17 cellular contexts compared by ENCODE assay signal in genomic region chr3:14517601-14518431, GRCh38. TPM values are rescaled to one million over a fixed set of nuclear protein-coding genes. Genes with fewer than 3 reads are reported as not detected.
DNase-seq lines count a peak whose midpoint lies in the region; ATAC-seq and TF ChIP-seq lines count a peak whose summit lies in the region.
"Had no signal": no experiment of that assay in that cellular context is flagged by ENCODE, and none has a peak within 500 bp of the region (broad histone marks: within the 10 kb centered on the region; RNA-seq: fewer than 3 reads in every experiment).

No MANE protein-coding gene starts in this region.

- no peak overlapping the region for H2AK5ac ChIP-seq in mesenchymal stem cell (ENCODE audit: low read length, severe bottlenecking)

- H2BK15ac ChIP-seq in mesenchymal stem cell (ENCODE audit: low read depth, poor library complexity, severe bottlenecking), result no peak overlapping the region

- H3K79me2 ChIP-seq in PC-3 (ENCODE audit: low read length), result no peaks in the 10 kb centered on the region

- WGBS in mesenchymal stem cell, result 84% methylated on average over 22 of the region's 22 CpGs

- peaks cover 36% of the 10 kb centered on the region for H3K27me3 Mint-ChIP-seq in central memory CD8-positive, alpha-beta T cell

- H3K79me1 ChIP-seq in mesenchymal stem cell (replicated peaks; ENCODE audit: low read length, poor library complexity, severe bottlenecking), result no peaks in the 10 kb centered on the region

- no peak overlapping the region for H2BK12ac ChIP-seq in mesenchymal stem cell (ENCODE audit: low read length in 2 of 2)

- ATAC-seq in PC-3, result peak; percentile 21; the same call in 1 of the 2 replicates
- no peak for ATAC-seq in central memory CD8-positive, alpha-beta T cell (replicated peaks; ENCODE audit: extremely low read depth, poor library complexity, severe bottlenecking)
- ATAC-seq in HG03378 (IDR thresholded peaks at IDR 0.05; ENCODE audit: unreplicated experiment), result no peak

- H3K4me2 ChIP-seq in PC-3 (ENCODE audit: low read length) (no peak overlapping the region), mesenchymal stem cell (ENCODE audit: low read length, poor library complexity, severe bottlenecking) (no peak overlapping the region)
- H3K4me2 ChIP-seq: BLaER1 treated with 17β-estradiol and CSF1 and Interleukin-3, amounts not matched to agents 10 nM and 100 nM had no signal

- no peak overlapping the region for H4K8ac ChIP-seq in mesenchymal stem cell (ENCODE audit: low read length)

- peak overlapping the region in 1 of 2 experiments; percentile 45 for H3K14ac ChIP-seq in mesenchymal stem cell (ENCODE audit: low read length in 2 of 2)

- H3K4me3 Mint-ChIP-seq in central memory CD8-positive, alpha-beta T cell, result no peak overlapping the region

- H3K4me1 Mint-ChIP-seq in central memory CD8-positive, alpha-beta T cell, result no peaks in the 10 kb centered on the region

- CTCF ChIA-PET in PC-3 (lab: Charles Lee), result no interaction called here

- H2AFZ ChIP-seq in PC-3 (ENCODE audit: low read length) (no peak overlapping the region), mesenchymal stem cell (ENCODE audit: low read depth, low read length) (no peak overlapping the region)

- H3K4me3 ChIP-seq in PC-3 (ENCODE audit: low read length) (no peak overlapping the region), right atrium auricular region (no peak overlapping the region), mesenchymal stem cell (ENCODE audit: insufficient read depth in 1 of 2, low read depth in 1 of 2, low read length in 2 of 2) (no peak overlapping the region)
- H3K4me3 ChIP-seq: BLaER1 treated with 17β-estradiol and CSF1 and Interleukin-3, amounts not matched to agents 10 nM and 100 nM; MG63; Peyer's patch had no signal

- H3K36me3 Mint-ChIP-seq in central memory CD8-positive, alpha-beta T cell (ENCODE audit: insufficient read depth), result no peaks in the 10 kb centered on the region

- no TSS peak for BruUV-seq in PC-3 (replicated peaks; lab: Mats Ljungman, UMichigan)

- H3K9me3 ChIP-seq in PC-3 (ENCODE audit: low read length) (no peaks in the 10 kb centered on the region), right atrium auricular region (no peaks in the 10 kb centered on the region), mesenchymal stem cell (ENCODE audit: control insufficient read depth, low read length) (no peaks in the 10 kb centered on the region)
- H3K9me3 ChIP-seq: BLaER1 treated with 17β-estradiol and CSF1 and Interleukin-3, amounts not matched to agents 10 nM and 100 nM; MG63; Peyer's patch had no signal

- POLR2A ChIA-PET in PC-3 (lab: Charles Lee; ENCODE audit: unreplicated experiment), result no interaction called here

- H3K4ac ChIP-seq in mesenchymal stem cell (ENCODE audit: low read depth in 1 of 2, low read length in 2 of 2), result no peak overlapping the region

- H3K36me3 ChIP-seq in PC-3 (ENCODE audit: low read depth, low read length), result no peaks in the 10 kb centered on the region
- peaks cover 18% of the 10 kb centered on the region for H3K36me3 ChIP-seq in right atrium auricular region
- H3K36me3 ChIP-seq in mesenchymal stem cell (ENCODE audit: control insufficient read depth in 1 of 2, insufficient read depth in 2 of 2, low read depth in 1 of 2, low read length in 2 of 2), result no peaks in the 10 kb centered on the region
- H3K36me3 ChIP-seq: BLaER1 treated with 17β-estradiol and CSF1 and Interleukin-3, amounts not matched to agents 10 nM and 100 nM; MG63; Peyer's patch had no signal

- no peaks in the 10 kb centered on the region for H3K9me3 Mint-ChIP-seq in central memory CD8-positive, alpha-beta T cell

- H3F3A ChIP-seq in PC-3 (ENCODE audit: low read length, unreplicated experiment), result no peaks in the 10 kb centered on the region

- DNase-seq in PC-3, result no peak
- no peak for DNase-seq in central memory CD8-positive, alpha-beta T cell (ENCODE audit: low spot score in 2 of 2)
- DNase-seq in right atrium auricular region (ENCODE audit: low spot score), result no peak
- peak; percentile 59 for DNase-seq in posterior vena cava (ENCODE audit: low spot score)
- no peak for DNase-seq in mesenchymal stem cell
- DNase-seq in globus pallidus (ENCODE audit: low spot score), result no peak
- DNase-seq: MG63, NCI-H1105, NCI-H187 treated with DMSO at 0.1 percent for 48 hours, NCI-H2171, NCI-H446 treated with DMSO at 0.1 percent for 48 hours, NCI-H774, SIG-M5 had no signal

- H3K27ac ChIP-seq in PC-3 (ENCODE audit: low read length), result no peak overlapping the region
- peak overlapping the region; percentile 20 to 95 for H3K27ac ChIP-seq in right atrium auricular region
- no peak overlapping the region for H3K27ac ChIP-seq in mesenchymal stem cell (ENCODE audit: low read length, poor library complexity, severe bottlenecking)
- H3K27ac ChIP-seq: BLaER1 treated with 17β-estradiol and CSF1 and Interleukin-3, amounts not matched to agents 10 nM and 100 nM; Peyer's patch had no signal

- H2BK5ac ChIP-seq in mesenchymal stem cell (ENCODE audit: low read depth, low read length, poor library complexity, severe bottlenecking), result no peak overlapping the region

- H3K27me3 ChIP-seq in PC-3 (ENCODE audit: low read length), result no peaks in the 10 kb centered on the region
- H3K27me3 ChIP-seq in right atrium auricular region, result no peaks in the 10 kb centered on the region
- H3K27me3 ChIP-seq in mesenchymal stem cell (ENCODE audit: control insufficient read depth in 1 of 2, insufficient read depth in 1 of 2, low read length in 2 of 2), result peaks cover 20 to 31% of the 10 kb centered on the region in 2 experiments
- H3K27me3 ChIP-seq: BLaER1 treated with 17β-estradiol and CSF1 and Interleukin-3, amounts not matched to agents 10 nM and 100 nM; MG63; Peyer's patch had no signal

- no peak overlapping the region for H3K18ac ChIP-seq in mesenchymal stem cell (ENCODE audit: low read depth in 1 of 2, low read length in 2 of 2)

- TF ChIP-seq CTCF in PC-3 (conservative IDR thresholded peaks at IDR 0.05; ENCODE audit: low read depth, low read length), result no peak
- TF ChIP-seq CTCF in right atrium auricular region (IDR thresholded peaks at IDR 0.05), result no peak

- H4K20me1 ChIP-seq in PC-3 (ENCODE audit: low read length), result no peaks in the 10 kb centered on the region

- no peak overlapping the region for H2BK120ac ChIP-seq in mesenchymal stem cell (ENCODE audit: low read depth, low read length)

- H4K91ac ChIP-seq in mesenchymal stem cell (ENCODE audit: low read length), result no peak overlapping the region

- H3K4me1 ChIP-seq in PC-3 (ENCODE audit: insufficient read depth, low read length), result no peaks in the 10 kb centered on the region
- H3K4me1 ChIP-seq in right atrium auricular region, result peaks cover 0 to 30% of the 10 kb centered on the region in 2 donors
- no peaks in the 10 kb centered on the region for H3K4me1 ChIP-seq in mesenchymal stem cell (ENCODE audit: control insufficient read depth, insufficient read depth, low read depth, low read length)
- H3K4me1 ChIP-seq: Peyer's patch had no signal

- peak overlapping the region; percentile 55 for H3K27ac Mint-ChIP-seq in central memory CD8-positive, alpha-beta T cell (ENCODE audit: low read depth)

- no peak overlapping the region for H3K9ac ChIP-seq in PC-3 (ENCODE audit: low read length)
- H3K9ac ChIP-seq in mesenchymal stem cell (ENCODE audit: low read length), result no peak overlapping the region
- H3K9ac ChIP-seq: BLaER1 treated with 17β-estradiol and CSF1 and Interleukin-3, amounts not matched to agents 10 nM and 100 nM had no signal

- intact Hi-C loops in PC-3 (cut with micrococcal nuclease), result no loop called here
- intact Hi-C loops in posterior vena cava (cut with DNase I), result no loop called here

- no peaks in the 10 kb centered on the region for H3K9me2 ChIP-seq in PC-3 (replicated peaks; ENCODE audit: low read length)

- no peak overlapping the region for H3K23ac ChIP-seq in mesenchymal stem cell (ENCODE audit: low read length in 2 of 2)

RNA-seq across cellular contexts. Expression of gene GRIP2, which starts 22.3 kb away (rescaled TPM):
- total RNA-seq in PC-3 (2014; rRNA removed) (0.29 and 0.36 TPM in 2 replicates), right atrium auricular region (10 to 100 TPM in 1 of 2 donors, 1 to 10 TPM in 1; 7.1 to 13.2 TPM), posterior vena cava (1 to 10 TPM; 3.7 to 3.9 TPM)
- polyA plus RNA-seq in mesenchymal stem cell (2013, experiment 1 of 2), result 1.2 TPM
- 1.1 TPM for polyA plus RNA-seq in mesenchymal stem cell (2013, experiment 2 of 2)
- polyA plus RNA-seq: AG04450 had no signal

Comparison
In these comparisons a context has a peak if more than half of its experiments do, and no peak if none do; other contexts are left out.
1. H3K27ac ChIP-seq: peak in right atrium auricular region (2 of 2); none in PC-3 (single experiment) and mesenchymal stem cell (single experiment).